ENCODE assay signal across 8 cellular contexts in the genomic region with DNA sequence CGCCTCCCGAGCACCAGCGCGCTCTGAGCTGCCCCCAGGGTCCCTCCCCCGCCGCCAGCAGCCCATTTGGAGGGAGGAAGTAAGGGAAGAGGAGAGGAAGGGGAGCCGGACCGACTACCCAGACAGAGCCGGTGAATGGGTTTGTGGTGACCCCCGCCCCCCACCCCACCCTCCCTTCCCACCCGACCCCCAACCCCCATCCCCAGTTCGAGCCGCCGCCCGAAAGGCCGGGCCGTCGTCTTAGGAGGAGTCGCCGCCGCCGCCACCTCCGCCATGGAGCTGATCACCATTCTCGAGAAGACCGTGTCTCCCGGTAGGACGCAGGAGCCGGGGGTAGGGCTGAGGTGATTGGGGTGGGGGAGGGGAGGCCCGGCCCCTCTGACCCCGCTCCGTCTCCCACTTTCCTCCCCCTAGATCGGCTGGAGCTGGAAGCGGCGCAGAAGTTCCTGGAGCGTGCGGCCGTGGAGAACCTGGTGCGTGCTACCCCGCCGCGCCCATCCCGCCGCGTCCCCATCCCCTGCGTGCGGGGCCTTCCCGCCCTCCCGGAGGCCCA. TPM values are rescaled to one million over a fixed set of nuclear protein-coding genes. Genes with fewer than 3 reads are reported as not detected.
A peak's percentile ranks its signal among the peaks of the same experiment; 100 is the strongest.
DNase-seq lines count a peak whose midpoint lies in the region; ATAC-seq lines count a peak whose summit lies in the region.

No MANE protein-coding gene starts in this region.

- peak overlapping the region; percentile 92 for H3K9ac ChIP-seq in Karpas-422 (ENCODE audit: low read length)

- no peaks in the 10 kb centered on the region for H3K9me3 ChIP-seq in Karpas-422 (ENCODE audit: low read length)

- peak overlapping the region; percentile 80 for H3K4me3 ChIP-seq in Karpas-422 (ENCODE audit: low read length)

- DNase-seq in NCI-H2029 (lab: John Stamatoyannopoulos, UW) (peak; percentile 47), NCI-H2029 treated with DMSO at 0.1 percent for 48 hours (lab: John Stamatoyannopoulos, UW) (no peak), Karpas-422 (peak; percentile 87), immature natural killer cell (no peak), NCI-H524 (lab: John Stamatoyannopoulos, UW) (no peak), UCSD-AML1 (lab: John Stamatoyannopoulos, UW; ENCODE audit: unreplicated experiment) (no peak)
- no peak for DNase-seq in activated naive CD8-positive, alpha-beta T cell treated with anti-CD3 and anti-CD28 coated beads, Interleukin-2, amount 10 ng/mL, durations not matched to agents 7 days and 5 days
- peak in 1 of 2 donors; percentile 75 for DNase-seq in stimulated activated naive CD8-positive, alpha-beta T cell treated with anti-CD3 and anti-CD28 coated beads, Interleukin-15, amount 100 ng/mL, for 72 hours

- peaks cover 43% of the 10 kb centered on the region for H3K4me1 Mint-ChIP-seq in activated naive CD8-positive, alpha-beta T cell treated with anti-CD3 and anti-CD28 coated beads, Interleukin-2, amount 10 ng/mL, durations not matched to agents 7 days and 5 days
- H3K4me1 Mint-ChIP-seq in immature natural killer cell, result peaks cover 48 to 58% of the 10 kb centered on the region in 2 donors
- peaks cover 57% of the 10 kb centered on the region for H3K4me1 Mint-ChIP-seq in stimulated activated naive CD8-positive, alpha-beta T cell treated with anti-CD3 and anti-CD28 coated beads, Interleukin-15, amount 100 ng/mL, for 72 hours

- peak overlapping the region; percentile 96 for H3K27ac Mint-ChIP-seq in activated naive CD8-positive, alpha-beta T cell treated with anti-CD3 and anti-CD28 coated beads, Interleukin-2, amount 10 ng/mL, durations not matched to agents 7 days and 5 days
- H3K27ac Mint-ChIP-seq in immature natural killer cell, result peak overlapping the region; percentile 96 to 99 (median 98)
- H3K27ac Mint-ChIP-seq in stimulated activated naive CD8-positive, alpha-beta T cell treated with anti-CD3 and anti-CD28 coated beads, Interleukin-15, amount 100 ng/mL, for 72 hours, result peak overlapping the region; percentile 91 to 94

- no peaks in the 10 kb centered on the region for H3K9me2 ChIP-seq in Karpas-422 (replicated peaks; ENCODE audit: insufficient read depth, low read length)

- H3K9me3 Mint-ChIP-seq in activated naive CD8-positive, alpha-beta T cell treated with anti-CD3 and anti-CD28 coated beads, Interleukin-2, amount 10 ng/mL, durations not matched to agents 7 days and 5 days, result no peaks in the 10 kb centered on the region
- H3K9me3 Mint-ChIP-seq in immature natural killer cell, result no peaks in the 10 kb centered on the region
- no peaks in the 10 kb centered on the region for H3K9me3 Mint-ChIP-seq in stimulated activated naive CD8-positive, alpha-beta T cell treated with anti-CD3 and anti-CD28 coated beads, Interleukin-15, amount 100 ng/mL, for 72 hours

- ATAC-seq in activated naive CD8-positive, alpha-beta T cell treated with anti-CD3 and anti-CD28 coated beads, Interleukin-2, amount 10 ng/mL, durations not matched to agents 7 days and 5 days (ENCODE audit: low read depth), result peak; percentile 0
- peak; percentile 14 for ATAC-seq in stimulated activated naive CD8-positive, alpha-beta T cell treated with anti-CD3 and anti-CD28 coated beads, Interleukin-15, amount 100 ng/mL, for 72 hours

- H3K27me3 Mint-ChIP-seq in activated naive CD8-positive, alpha-beta T cell treated with anti-CD3 and anti-CD28 coated beads, Interleukin-2, amount 10 ng/mL, durations not matched to agents 7 days and 5 days, result no peaks in the 10 kb centered on the region
- H3K27me3 Mint-ChIP-seq in immature natural killer cell (ENCODE audit: low read depth in 3 of 3), result peaks cover 7 to 14% (median 13%) of the 10 kb centered on the region in 3 donors
- H3K27me3 Mint-ChIP-seq in stimulated activated naive CD8-positive, alpha-beta T cell treated with anti-CD3 and anti-CD28 coated beads, Interleukin-15, amount 100 ng/mL, for 72 hours, result no peaks in the 10 kb centered on the region

- H2AFZ ChIP-seq in Karpas-422 (ENCODE audit: low read length), result no peak overlapping the region

- H3K79me2 ChIP-seq in Karpas-422 (ENCODE audit: low read length), result peaks cover 43% of the 10 kb centered on the region

- H3K4me1 ChIP-seq in Karpas-422 (ENCODE audit: low read length), result peaks cover 44% of the 10 kb centered on the region

- peaks cover 10% of the 10 kb centered on the region for H4K20me1 ChIP-seq in Karpas-422 (ENCODE audit: insufficient read depth, low read depth, low read length)

- peaks cover 39% of the 10 kb centered on the region for H3K36me3 ChIP-seq in Karpas-422 (ENCODE audit: insufficient read depth, low read length)

- H3K36me3 Mint-ChIP-seq in activated naive CD8-positive, alpha-beta T cell treated with anti-CD3 and anti-CD28 coated beads, Interleukin-2, amount 10 ng/mL, durations not matched to agents 7 days and 5 days, result peaks cover 33% of the 10 kb centered on the region
- peaks cover 0 to 25% (median 12%) of the 10 kb centered on the region in 3 donors for H3K36me3 Mint-ChIP-seq in immature natural killer cell

- peak overlapping the region; percentile 61 for H3K4me2 ChIP-seq in Karpas-422 (ENCODE audit: low read depth, low read length, poor library complexity, severe bottlenecking)

- peak overlapping the region; percentile 79 for H3K27ac ChIP-seq in Karpas-422 (ENCODE audit: low read length)

- peak overlapping the region; percentile 89 for H3K4me3 Mint-ChIP-seq in activated naive CD8-positive, alpha-beta T cell treated with anti-CD3 and anti-CD28 coated beads, Interleukin-2, amount 10 ng/mL, durations not matched to agents 7 days and 5 days
- peak overlapping the region; percentile 96 to 99 (median 97) for H3K4me3 Mint-ChIP-seq in immature natural killer cell
- peak overlapping the region; percentile 91 to 96 for H3K4me3 Mint-ChIP-seq in stimulated activated naive CD8-positive, alpha-beta T cell treated with anti-CD3 and anti-CD28 coated beads, Interleukin-15, amount 100 ng/mL, for 72 hours

- no peaks in the 10 kb centered on the region for H3K27me3 ChIP-seq in Karpas-422 (ENCODE audit: low read length)

- POLR2A ChIA-PET in activated naive CD8-positive, alpha-beta T cell treated with anti-CD3 and anti-CD28 coated beads, Interleukin-2, amount 10 ng/mL, durations not matched to agents 7 days and 5 days (lab: Charles Lee), result interaction anchor here (0.9 to 4.9 kb wide), 21 partner anchors 9 to 550 kb away, joined by 3 to 39 read pairs (median 6); a partner anchor contains a TSS

RNA-seq across cellular contexts. Expression of a gene that starts 0.3 kb away (rescaled TPM):
- total RNA-seq in Karpas-422 (2014; rRNA removed; shearing (Covaris generic); ENCODE audit: low replicate concordance), result 152 and 184 TPM in 2 replicates
- total RNA-seq in activated naive CD8-positive, alpha-beta T cell treated with anti-CD3 and anti-CD28 coated beads, Interleukin-2, amount 10 ng/mL, durations not matched to agents 7 days and 5 days, result 100 to 1,000 TPM; 335 TPM
- polyA plus RNA-seq in immature natural killer cell, result 10 to 100 TPM; 15.8 to 27.9 (median 17.3) TPM

RNA-seq across cellular contexts. Expression of a gene that starts 43.9 kb away (rescaled TPM):
- 0.25 and 0.56 TPM in 2 replicates for total RNA-seq in Karpas-422 (2014; rRNA removed; shearing (Covaris generic); ENCODE audit: low replicate concordance)
- 1 to 10 TPM; 8.0 to 8.9 TPM for total RNA-seq in activated naive CD8-positive, alpha-beta T cell treated with anti-CD3 and anti-CD28 coated beads, Interleukin-2, amount 10 ng/mL, durations not matched to agents 7 days and 5 days
- 1 to 10 TPM; 1.3 to 2.3 (median 2.2) TPM for polyA plus RNA-seq in immature natural killer cell

Comparison
In these comparisons a context has a peak if more than half of its experiments do, and no peak if none do; other contexts are left out.
1. DNase-seq: peak in NCI-H2029 (single experiment) and Karpas-422 (single experiment); none in NCI-H2029 treated with DMSO at 0.1 percent for 48 hours (single experiment), activated naive CD8-positive, alpha-beta T cell treated with anti-CD3 and anti-CD28 coated beads, Interleukin-2, amount 10 ng/mL, durations not matched to agents 7 days and 5 days (single experiment), immature natural killer cell (0 of 3), NCI-H524 (0 of 2) and UCSD-AML1 (single experiment).
2. Peak in every context shown above with its lines, with median percentiles within 50 percentile points of each other: H3K27ac Mint-ChIP-seq and H3K4me3 Mint-ChIP-seq.